Comparison of ENCODE assay signal across 23 cellular contexts in genomic region chr3:53147161-53147902, GRCh38. TPM values are rescaled to one million over a fixed set of nuclear protein-coding genes. Genes with fewer than 3 reads are reported as not detected.
DNase-seq lines count a peak whose midpoint lies in the region; ATAC-seq and TF ChIP-seq lines count a peak whose summit lies in the region.
"Had no signal": no experiment of that assay in that cellular context is flagged by ENCODE, and none has a peak within 500 bp of the region (broad histone marks: within the 10 kb centered on the region; RNA-seq: fewer than 3 reads in every experiment).

No MANE protein-coding gene starts in this region.

- H3K27ac ChIP-seq in osteoblast (ENCODE audit: low read depth, low read length) (no peak overlapping the region), vagina (no peak overlapping the region)
- H3K27ac ChIP-seq: BLaER1 had no signal

- peak overlapping the region; percentile 88 for H3K27ac Mint-ChIP-seq in dendritic cell treated with granulocyte-macrophage colony-stimulating factor and Interleukin-4, amounts not matched to agents 40 ng/mL and 50 ng/mL, for 4 days
- H3K27ac Mint-ChIP-seq in activated naive CD8-positive, alpha-beta T cell treated with anti-CD3 and anti-CD28 coated beads, Interleukin-2, amount 50 U/mL, for 24 hours, result no peak overlapping the region
- H3K27ac Mint-ChIP-seq: activated CD8-positive, alpha-beta memory T cell treated with anti-CD3 and anti-CD28 coated beads, Interleukin-2, amount 10 ng/mL, durations not matched to agents 7 days and 5 days; activated naive CD8-positive, alpha-beta T cell; activated T-helper 1 cell treated with anti-CD3 and anti-CD28 coated beads, Interleukin-12 subunit alpha, Interleukin-12 subunit beta, Interleukin-2, Interleukin-4 antibody, amounts not matched to agents 30 ng/mL and 10 ng/mL and 1 ng/mL, durations not matched to agents 14 hours and 24 hours and 36 hours; mesothelial cell of epicardium; type B pancreatic cell had no signal

- no peak overlapping the region for H3K4me3 Mint-ChIP-seq in dendritic cell treated with granulocyte-macrophage colony-stimulating factor and Interleukin-4, amounts not matched to agents 40 ng/mL and 50 ng/mL, for 4 days
- H3K4me3 Mint-ChIP-seq in activated naive CD8-positive, alpha-beta T cell treated with anti-CD3 and anti-CD28 coated beads, Interleukin-2, amount 50 U/mL, for 24 hours, result no peak overlapping the region
- H3K4me3 Mint-ChIP-seq: activated CD8-positive, alpha-beta memory T cell treated with anti-CD3 and anti-CD28 coated beads, Interleukin-2, amount 10 ng/mL, durations not matched to agents 7 days and 5 days; activated naive CD8-positive, alpha-beta T cell; activated T-helper 1 cell treated with anti-CD3 and anti-CD28 coated beads, Interleukin-12 subunit alpha, Interleukin-12 subunit beta, Interleukin-2, Interleukin-4 antibody, amounts not matched to agents 30 ng/mL and 10 ng/mL and 1 ng/mL, durations not matched to agents 14 hours and 24 hours and 36 hours; mesothelial cell of epicardium; stimulated activated naive CD8-positive, alpha-beta T cell treated with anti-CD3 and anti-CD28 coated beads, Interleukin-15, amount 100 ng/mL, for 72 hours; type B pancreatic cell had no signal

- H3K9me3 Mint-ChIP-seq in dendritic cell treated with granulocyte-macrophage colony-stimulating factor and Interleukin-4, amounts not matched to agents 40 ng/mL and 50 ng/mL, for 4 days, result no peaks in the 10 kb centered on the region
- H3K9me3 Mint-ChIP-seq in activated naive CD8-positive, alpha-beta T cell treated with anti-CD3 and anti-CD28 coated beads, Interleukin-2, amount 50 U/mL, for 24 hours, result no peaks in the 10 kb centered on the region
- H3K9me3 Mint-ChIP-seq: activated T-helper 1 cell treated with anti-CD3 and anti-CD28 coated beads, Interleukin-12 subunit alpha, Interleukin-12 subunit beta, Interleukin-2, Interleukin-4 antibody, amounts not matched to agents 30 ng/mL and 10 ng/mL and 1 ng/mL, durations not matched to agents 14 hours and 24 hours and 36 hours; mesothelial cell of epicardium; stimulated activated naive CD8-positive, alpha-beta T cell treated with anti-CD3 and anti-CD28 coated beads, Interleukin-15, amount 100 ng/mL, for 72 hours; type B pancreatic cell had no signal

- intact Hi-C loops in left ventricle myocardium superior (cut with micrococcal nuclease), result no loop called here
- intact Hi-C loops in left cardiac atrium (cut with DNase I), result no loop called here
- intact Hi-C loops in dendritic cell treated with granulocyte-macrophage colony-stimulating factor and Interleukin-4, amounts not matched to agents 40 ng/mL and 50 ng/mL, for 4 days (cut with micrococcal nuclease), result no loop called here
- intact Hi-C loops in vagina (cut with DNase I), result no loop called here

- H4K20me1 ChIP-seq in osteoblast (ENCODE audit: insufficient read depth, low read length), result no peaks in the 10 kb centered on the region
- H4K20me1 ChIP-seq: BLaER1 had no signal

- H3K9me3 ChIP-seq in osteoblast (ENCODE audit: low read depth, low read length), result no peaks in the 10 kb centered on the region
- no peaks in the 10 kb centered on the region for H3K9me3 ChIP-seq in vagina
- H3K9me3 ChIP-seq: BLaER1, MG63 had no signal

- peaks cover 88% of the 10 kb centered on the region for H3K4me1 Mint-ChIP-seq in dendritic cell treated with granulocyte-macrophage colony-stimulating factor and Interleukin-4, amounts not matched to agents 40 ng/mL and 50 ng/mL, for 4 days (ENCODE audit: low read depth)
- H3K4me1 Mint-ChIP-seq in activated naive CD8-positive, alpha-beta T cell treated with anti-CD3 and anti-CD28 coated beads, Interleukin-2, amount 50 U/mL, for 24 hours, result no peaks in the 10 kb centered on the region
- H3K4me1 Mint-ChIP-seq: activated CD8-positive, alpha-beta memory T cell treated with anti-CD3 and anti-CD28 coated beads, Interleukin-2, amount 10 ng/mL, durations not matched to agents 7 days and 5 days; stimulated activated naive CD8-positive, alpha-beta T cell treated with anti-CD3 and anti-CD28 coated beads, Interleukin-15, amount 100 ng/mL, for 72 hours had no signal

- no peak for TF ChIP-seq CTCF in osteoblast (IDR thresholded peaks at IDR 0.05; ENCODE audit: extremely low read depth, low read depth, low read length)
- no peak for TF ChIP-seq CTCF in vagina (IDR thresholded peaks at IDR 0.05)

- no peak overlapping the region for H2AFZ ChIP-seq in osteoblast (ENCODE audit: low read length)

- H3K27me3 ChIP-seq in osteoblast (ENCODE audit: insufficient read depth, low read length) (no peaks in the 10 kb centered on the region), vagina (no peaks in the 10 kb centered on the region)
- H3K27me3 ChIP-seq: BLaER1, MG63 had no signal

- H3K36me3 Mint-ChIP-seq in dendritic cell treated with granulocyte-macrophage colony-stimulating factor and Interleukin-4, amounts not matched to agents 40 ng/mL and 50 ng/mL, for 4 days (ENCODE audit: low read depth), result no peaks in the 10 kb centered on the region
- H3K36me3 Mint-ChIP-seq in activated naive CD8-positive, alpha-beta T cell treated with anti-CD3 and anti-CD28 coated beads, Interleukin-2, amount 50 U/mL, for 24 hours (ENCODE audit: low read depth), result no peaks in the 10 kb centered on the region
- H3K36me3 Mint-ChIP-seq: activated CD8-positive, alpha-beta memory T cell treated with anti-CD3 and anti-CD28 coated beads, Interleukin-2, amount 10 ng/mL, durations not matched to agents 7 days and 5 days; activated naive CD8-positive, alpha-beta T cell; mesothelial cell of epicardium; type B pancreatic cell had no signal

- H3K79me2 ChIP-seq in osteoblast (ENCODE audit: insufficient read depth, low read length), result no peaks in the 10 kb centered on the region

- no peak for DNase-seq in left ventricle myocardium superior
- no peak for DNase-seq in left cardiac atrium
- peak; percentile 10 for DNase-seq in osteoblast (ENCODE audit: insufficient read length, low spot score, missing footprints)
- DNase-seq in activated naive CD8-positive, alpha-beta T cell treated with anti-CD3 and anti-CD28 coated beads, Interleukin-2, amount 50 U/mL, for 24 hours, result no peak
- DNase-seq in vagina (ENCODE audit: extremely low spot score in 2 of 2), result no peak
- DNase-seq in retina, result no peak
- DNase-seq: activated CD4-positive, alpha-beta T cell treated with anti-CD3 and anti-CD28 coated beads for 48 hours; activated CD8-positive, alpha-beta memory T cell treated with anti-CD3 and anti-CD28 coated beads, Interleukin-2, amount 10 ng/mL, durations not matched to agents 7 days and 5 days; MG63; NCI-H146; NCI-H2171 treated with DMSO at 0.1 percent for 48 hours; NCI-H774; OCI-M1; SHP77; stimulated activated CD4-positive, alpha-beta T cell treated with anti-CD3 and anti-CD28 coated beads, Interleukin-1b, Interleukin-23, amount 100 ng/mL, for 48 hours; stimulated activated naive CD8-positive, alpha-beta T cell treated with anti-CD3 and anti-CD28 coated beads, Interleukin-15, amount 100 ng/mL, for 72 hours had no signal

- TF ChIP-seq POLR2A in vagina (IDR thresholded peaks at IDR 0.05), result no peak

- peaks cover 5% of the 10 kb centered on the region for H3K27me3 Mint-ChIP-seq in dendritic cell treated with granulocyte-macrophage colony-stimulating factor and Interleukin-4, amounts not matched to agents 40 ng/mL and 50 ng/mL, for 4 days
- no peaks in the 10 kb centered on the region for H3K27me3 Mint-ChIP-seq in activated naive CD8-positive, alpha-beta T cell treated with anti-CD3 and anti-CD28 coated beads, Interleukin-2, amount 50 U/mL, for 24 hours
- H3K27me3 Mint-ChIP-seq: activated naive CD8-positive, alpha-beta T cell; type B pancreatic cell had no signal

- no peaks in the 10 kb centered on the region for H3K36me3 ChIP-seq in osteoblast (ENCODE audit: insufficient read depth, low read length)
- no peaks in the 10 kb centered on the region for H3K36me3 ChIP-seq in vagina
- H3K36me3 ChIP-seq: BLaER1, MG63 had no signal

- H3K4me3 ChIP-seq in osteoblast (ENCODE audit: insufficient read depth, low read length) (no peak overlapping the region), vagina (no peak overlapping the region)
- H3K4me3 ChIP-seq: BLaER1, MG63 had no signal

- peaks cover 9% of the 10 kb centered on the region for H3K4me1 ChIP-seq in osteoblast (ENCODE audit: insufficient read depth, low read length)
- H3K4me1 ChIP-seq in vagina, result no peaks in the 10 kb centered on the region
- H3K4me1 ChIP-seq: BLaER1 had no signal

- H3K4me2 ChIP-seq in osteoblast (ENCODE audit: insufficient read depth, low read length), result no peak overlapping the region
- H3K4me2 ChIP-seq: BLaER1 had no signal

- ATAC-seq in left ventricle myocardium superior (peak; percentile 24), left cardiac atrium (no peak), HG03378 (IDR thresholded peaks at IDR 0.05; ENCODE audit: unreplicated experiment) (no peak)
- no peak for ATAC-seq in activated naive CD8-positive, alpha-beta T cell treated with anti-CD3 and anti-CD28 coated beads, Interleukin-2, amount 50 U/mL, for 24 hours
- ATAC-seq: activated CD8-positive, alpha-beta memory T cell treated with anti-CD3 and anti-CD28 coated beads, Interleukin-2, amount 10 ng/mL, durations not matched to agents 7 days and 5 days; stimulated activated naive CD8-positive, alpha-beta T cell treated with anti-CD3 and anti-CD28 coated beads, Interleukin-15, amount 100 ng/mL, for 72 hours had no signal

RNA-seq across cellular contexts. Expression of gene PRKCD, which starts 13.7 kb away (rescaled TPM):
- total RNA-seq in left ventricle myocardium superior (13.2 TPM), left cardiac atrium (10 to 100 TPM; 31.3 to 31.5 TPM), osteoblast (1.8 and 2.2 TPM in 2 replicates), vagina (32.2 TPM)

RNA-seq across cellular contexts. Expression of gene RFT1, which starts 17.1 kb away (rescaled TPM):
- 8.5 TPM for total RNA-seq in left ventricle myocardium superior
- 10 to 100 TPM; 11.8 to 12.6 TPM for total RNA-seq in left cardiac atrium
- 11.9 and 12.7 TPM in 2 replicates for total RNA-seq in osteoblast
- 13.8 TPM for total RNA-seq in vagina
